ENCODE assay signal across 8 cellular contexts in the genomic region with DNA sequence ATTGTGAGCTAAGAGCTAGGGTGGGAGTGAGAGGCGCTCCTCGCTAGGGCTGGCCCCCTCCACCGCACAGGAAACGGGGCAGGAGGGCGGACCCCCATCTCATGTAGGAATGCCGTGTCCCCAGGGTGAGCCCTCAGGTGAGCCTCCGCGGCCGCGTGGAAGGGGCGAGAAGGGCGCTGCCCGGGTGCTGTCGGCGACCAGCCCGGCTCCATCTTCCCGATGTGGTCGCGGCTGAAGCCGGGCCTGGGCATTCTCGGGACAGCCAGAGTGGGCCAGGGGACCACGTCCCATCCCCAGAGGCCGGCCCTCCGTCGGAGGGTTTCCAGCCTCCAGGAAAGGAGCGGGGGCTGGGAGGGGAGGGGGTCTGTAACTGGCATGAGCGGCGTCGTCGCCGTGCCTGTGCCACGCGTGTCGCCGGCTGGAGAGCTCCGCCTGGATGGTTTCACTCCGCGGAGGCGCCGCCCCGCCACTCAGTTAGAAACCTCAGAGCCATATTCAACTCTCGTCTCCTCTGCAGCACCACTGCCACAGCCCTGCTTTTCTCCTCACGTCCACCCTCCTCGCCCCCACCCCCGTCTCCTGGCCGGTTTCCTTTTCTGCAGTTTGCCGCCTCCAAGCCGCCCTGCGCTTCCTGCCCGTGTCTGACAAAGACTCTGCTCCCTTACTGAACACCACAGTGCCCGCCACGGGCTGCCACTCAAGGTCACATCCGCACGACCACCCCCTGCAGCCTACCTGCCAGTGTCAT. TPM values are rescaled to one million over a fixed set of nuclear protein-coding genes. Genes with fewer than 3 reads are reported as not detected.
DNase-seq lines count a peak whose midpoint lies in the region; ATAC-seq and TF ChIP-seq lines count a peak whose summit lies in the region.

A gene with protein sequence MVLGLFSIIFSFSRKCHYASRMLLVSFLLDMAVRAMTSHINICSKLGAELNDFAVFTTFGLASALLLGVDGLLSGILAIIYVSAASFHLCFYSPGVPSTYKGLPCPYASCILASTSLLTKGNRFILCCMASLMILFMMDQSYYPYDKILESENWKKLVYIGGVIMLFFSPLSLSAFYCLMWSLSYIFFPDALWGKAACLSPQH (plus strand): TSS at position 46 of the 748 bp plus-strand sequence. CDS start 4,903 bp downstream, outside the sequence.

- H3K9me3 ChIP-seq in MG63: no peaks in the 10 kb centered on the region

- no peaks in the 10 kb centered on the region for H3K27me3 ChIP-seq in MG63

- in situ Hi-C loops in astrocyte of the cerebellum (cut with HindIII; ENCODE audit: low sequenced_read_pairs): no loop called here

- peak within 1 kb of the TSS; percentile 29; the same call in 1 of the 2 replicates for H3K4me3 ChIP-seq in WI38 (ENCODE audit: low read depth, low read length)
- peak within 1 kb of the TSS; percentile 36 for H3K4me3 ChIP-seq in astrocyte of the cerebellum (ENCODE audit: low read depth, low read length)
- H3K4me3 ChIP-seq in MG63: no peak within 1 kb of the TSS

- H3K36me3 ChIP-seq in MG63: peaks cover 7% of the 10 kb centered on the region; the same call in 1 of the 2 replicates

- DNase-seq in astrocyte of the cerebellum (ENCODE audit: low read depth): no peak
- no peak for DNase-seq in left lobe of liver (ENCODE audit: low spot score)
- peak; percentile 9 to 12 for DNase-seq in stimulated activated CD8-positive, alpha-beta memory T cell treated with anti-CD3 and anti-CD28 coated beads, Interleukin-4, amount 100 ng/mL, for 1 hour (ENCODE audit: low read depth in 2 of 2, low spot score in 1 of 2)
- no peak for DNase-seq in NCI-H1930 (lab: John Stamatoyannopoulos, UW)
- DNase-seq in GDM1 (lab: John Stamatoyannopoulos, UW): no peak
- DNase-seq in MG63: no peak

- ATAC-seq in left lobe of liver: peak; percentile 45
- no peak for ATAC-seq in GM18868 (IDR thresholded peaks at IDR 0.05; ENCODE audit: unreplicated experiment)

- TF ChIP-seq CTCF in WI38 (IDR thresholded peaks at IDR 0.05; ENCODE audit: low read depth, low read length) (no peak), astrocyte of the cerebellum (IDR thresholded peaks at IDR 0.05; ENCODE audit: low read depth, low read length, missing control alignments) (no peak)

RNA-seq across cellular contexts. Expression of the gene that starts here (rescaled TPM):
- 0.08 TPM for total RNA-seq in left lobe of liver
- 0.16 and 0.42 TPM in 2 replicates for total RNA-seq in MG63 (2014; rRNA removed; shearing (Covaris generic); ENCODE audit: low replicate concordance)

Comparison
In these comparisons a context has a peak if more than half of its experiments do, and no peak if none do; other contexts are left out.
1. Peak in ATAC-seq in left lobe of liver; RNA of the gene not detected or under 1 TPM.
2. DNase-seq: peak in stimulated activated CD8-positive, alpha-beta memory T cell treated with anti-CD3 and anti-CD28 coated beads, Interleukin-4, amount 100 ng/mL, for 1 hour (2 of 2); none in astrocyte of the cerebellum (single experiment), left lobe of liver (single experiment), NCI-H1930 (0 of 2), GDM1 (single experiment) and MG63 (single experiment).